In the genomic region with DNA sequence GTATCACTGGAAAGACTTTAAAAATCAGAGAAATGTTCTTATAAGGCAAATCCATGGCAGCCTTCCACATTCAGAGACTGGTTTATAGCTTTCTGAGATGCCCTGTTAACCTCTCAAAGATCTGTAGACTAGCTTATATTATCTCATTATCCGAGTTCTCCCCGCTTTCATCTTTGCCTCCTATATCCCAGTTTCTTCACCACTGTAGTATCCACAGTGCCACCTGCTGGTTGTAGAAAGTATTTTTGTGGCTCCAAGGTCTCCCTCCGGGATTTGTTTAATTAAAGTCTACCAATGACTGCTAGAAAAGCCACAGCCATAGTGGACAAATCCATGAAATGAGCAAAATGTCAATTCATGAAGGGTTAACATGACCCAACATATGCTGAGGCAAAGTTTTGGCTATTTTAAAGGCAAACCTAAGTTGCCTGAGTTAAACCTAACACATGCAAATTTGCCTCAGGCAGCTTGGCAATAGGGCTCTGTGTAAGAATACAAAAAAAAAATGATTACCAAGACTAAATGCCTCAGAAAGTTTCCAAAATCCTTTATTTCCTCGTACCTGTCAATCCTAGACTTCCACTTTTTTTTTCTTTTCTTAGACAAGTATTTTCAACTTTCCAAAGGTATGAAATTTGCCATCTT, we compare ENCODE assay signal across 9 cellular contexts.
DNase-seq lines count a peak whose midpoint lies in the region; ATAC-seq and TF ChIP-seq lines count a peak whose summit lies in the region.
"Had no signal": no experiment of that assay in that cellular context is flagged by ENCODE, and none has a peak within 500 bp of the region (broad histone marks: within the 10 kb centered on the region; RNA-seq: fewer than 3 reads in every experiment).

No MANE protein-coding gene starts in this region.

- H3K9me3 Mint-ChIP-seq in activated T-cell treated with anti-CD3 and anti-CD28 coated beads, Interleukin-2, amount 50 U/mL, for 72 hours, result no peaks in the 10 kb centered on the region
- no peaks in the 10 kb centered on the region for H3K9me3 Mint-ChIP-seq in stimulated activated memory B cell treated with anti-CD40 and anti-IgM and Interleukin-4, amounts not matched to agents 10 μg/mL and 1 μg/mL and 100 μg/mL, for 72 hours
- H3K9me3 Mint-ChIP-seq: activated naive CD4-positive, alpha-beta T cell treated with anti-CD3 and anti-CD28 coated beads, Interleukin-2, amount 50 U/mL, for 24 hours had no signal

- H3K36me3 ChIP-seq in ovary, result no peaks in the 10 kb centered on the region

- ATAC-seq in HG03571 (IDR thresholded peaks at IDR 0.05; ENCODE audit: unreplicated experiment) (peak; percentile 66), GM19351 (IDR thresholded peaks at IDR 0.05; ENCODE audit: unreplicated experiment) (no peak)
- ATAC-seq in activated T-cell treated with anti-CD3 and anti-CD28 coated beads, Interleukin-2, amount 50 U/mL, for 72 hours (replicated peaks in 1 of 2), result no peak
- ATAC-seq in stimulated activated memory B cell treated with anti-CD40 and anti-IgM and Interleukin-4, amounts not matched to agents 10 μg/mL and 1 μg/mL and 100 μg/mL, for 72 hours, result no peak

- H3K9me3 ChIP-seq in ovary, result no peaks in the 10 kb centered on the region

- no peaks in the 10 kb centered on the region for H3K36me3 Mint-ChIP-seq in activated T-cell treated with anti-CD3 and anti-CD28 coated beads, Interleukin-2, amount 50 U/mL, for 72 hours (ENCODE audit: insufficient read depth in 2 of 2)
- H3K36me3 Mint-ChIP-seq in stimulated activated memory B cell treated with anti-CD40 and anti-IgM and Interleukin-4, amounts not matched to agents 10 μg/mL and 1 μg/mL and 100 μg/mL, for 72 hours, result no peaks in the 10 kb centered on the region
- H3K36me3 Mint-ChIP-seq: activated naive CD4-positive, alpha-beta T cell treated with anti-CD3 and anti-CD28 coated beads, Interleukin-2, amount 50 U/mL, for 24 hours had no signal

- no peak overlapping the region for H3K27ac Mint-ChIP-seq in activated T-cell treated with anti-CD3 and anti-CD28 coated beads, Interleukin-2, amount 50 U/mL, for 72 hours
- no peak overlapping the region for H3K27ac Mint-ChIP-seq in stimulated activated memory B cell treated with anti-CD40 and anti-IgM and Interleukin-4, amounts not matched to agents 10 μg/mL and 1 μg/mL and 100 μg/mL, for 72 hours
- H3K27ac Mint-ChIP-seq: activated naive CD4-positive, alpha-beta T cell treated with anti-CD3 and anti-CD28 coated beads, Interleukin-2, amount 50 U/mL, for 24 hours had no signal

- 10 to 11% (median 11%) methylated on average over 4 of the region's 4 CpGs for WGBS in ovary, 3 donors

- intact Hi-C loops in ovary (cut with DNase I), result loop anchor here in 3 of 4 donors (5.0 to 10.0 kb wide), 3 partner anchors 631 to 638 kb away; no protein-coding TSS in a partner anchor

- peaks cover 57% of the 10 kb centered on the region for H3K27me3 Mint-ChIP-seq in activated T-cell treated with anti-CD3 and anti-CD28 coated beads, Interleukin-2, amount 50 U/mL, for 72 hours (ENCODE audit: low read depth)
- H3K27me3 Mint-ChIP-seq in stimulated activated memory B cell treated with anti-CD40 and anti-IgM and Interleukin-4, amounts not matched to agents 10 μg/mL and 1 μg/mL and 100 μg/mL, for 72 hours, result peaks cover 20% of the 10 kb centered on the region

- TF ChIP-seq EP300 in ovary (IDR thresholded peaks at IDR 0.05), result no peak

- no peaks in the 10 kb centered on the region for H3K4me1 Mint-ChIP-seq in activated T-cell treated with anti-CD3 and anti-CD28 coated beads, Interleukin-2, amount 50 U/mL, for 72 hours (ENCODE audit: low read depth)
- no peaks in the 10 kb centered on the region for H3K4me1 Mint-ChIP-seq in stimulated activated memory B cell treated with anti-CD40 and anti-IgM and Interleukin-4, amounts not matched to agents 10 μg/mL and 1 μg/mL and 100 μg/mL, for 72 hours
- H3K4me1 Mint-ChIP-seq: activated naive CD4-positive, alpha-beta T cell treated with anti-CD3 and anti-CD28 coated beads, Interleukin-2, amount 50 U/mL, for 24 hours had no signal

- no peak overlapping the region for H3K4me3 Mint-ChIP-seq in activated T-cell treated with anti-CD3 and anti-CD28 coated beads, Interleukin-2, amount 50 U/mL, for 72 hours
- H3K4me3 Mint-ChIP-seq in stimulated activated memory B cell treated with anti-CD40 and anti-IgM and Interleukin-4, amounts not matched to agents 10 μg/mL and 1 μg/mL and 100 μg/mL, for 72 hours, result no peak overlapping the region
- H3K4me3 Mint-ChIP-seq: activated naive CD4-positive, alpha-beta T cell treated with anti-CD3 and anti-CD28 coated beads, Interleukin-2, amount 50 U/mL, for 24 hours had no signal

- H3K27ac ChIP-seq in ovary, result no peak overlapping the region

- peak; percentile 66 to 79 (median 76) for TF ChIP-seq CTCF in ovary (IDR thresholded peaks at IDR 0.05)

- DNase-seq in DMS153 (lab: John Stamatoyannopoulos, UW) (peak; percentile 29), NCI-H748 treated with DMSO at 0.1 percent for 48 hours (lab: John Stamatoyannopoulos, UW) (peak; percentile 69), germinal center (ENCODE audit: low spot score) (peak; percentile 33), ovary (peak; percentile 42 to 71 (median 46))
- peak; percentile 58 to 59 for DNase-seq in activated T-cell treated with anti-CD3 and anti-CD28 coated beads, Interleukin-2, amount 50 U/mL, for 72 hours

- no peaks in the 10 kb centered on the region for H3K27me3 ChIP-seq in ovary

- no peak overlapping the region for H3K4me3 ChIP-seq in ovary

- no peak for TF ChIP-seq POLR2A in ovary (IDR thresholded peaks at IDR 0.05)

- H3K4me1 ChIP-seq in ovary (ENCODE audit: insufficient read depth), result no peaks in the 10 kb centered on the region
